Comparison of ENCODE assay signal across 8 cellular contexts in genomic region chr7:75617634-75618234, GRCh38.
DNase-seq lines count a peak whose midpoint lies in the region; ATAC-seq, FAIRE-seq and TF ChIP-seq lines count a peak whose summit lies in the region.

No MANE protein-coding gene starts in this region.

- intact Hi-C loops in dendritic cell treated with granulocyte-macrophage colony-stimulating factor and Interleukin-4, amounts not matched to agents 40 ng/mL and 50 ng/mL, for 4 days (cut with micrococcal nuclease), result loop anchor here (2.0 kb wide), 1 partner anchor 21 kb away; no protein-coding TSS in a partner anchor
- intact Hi-C loops in pancreas (cut with DNase I), result no loop called here

- ATAC-seq in GM19025 (IDR thresholded peaks at IDR 0.05; ENCODE audit: low read depth, unreplicated experiment) (peak; percentile 57), pancreas (peak in 3 of 4 donors; percentile 51 to 86 (median 83))

- H3K27ac ChIP-seq in pancreas, result peak overlapping the region in 1 of 4 donors; percentile 17

- H3K36me3 Mint-ChIP-seq in dendritic cell treated with granulocyte-macrophage colony-stimulating factor and Interleukin-4, amounts not matched to agents 40 ng/mL and 50 ng/mL, for 4 days (ENCODE audit: low read depth), result peaks cover 15% of the 10 kb centered on the region

- peak overlapping the region; percentile 67 for H3K4me3 Mint-ChIP-seq in dendritic cell treated with granulocyte-macrophage colony-stimulating factor and Interleukin-4, amounts not matched to agents 40 ng/mL and 50 ng/mL, for 4 days

- peak; percentile 15 for DNase-seq in T-helper 9 cell
- peak in 1 of 6 donors; percentile 57 for DNase-seq in pancreas
- DNase-seq in NCI-H2171 treated with DMSO at 0.1 percent for 48 hours (lab: John Stamatoyannopoulos, UW), result no peak
- DNase-seq in NCI-H2029 treated with DMSO at 0.1 percent for 48 hours (lab: John Stamatoyannopoulos, UW), result no peak
- no peak for DNase-seq in mesenteric fat pad (ENCODE audit: low spot score)
- DNase-seq in NCI-H187 treated with DMSO at 0.1 percent for 48 hours (lab: John Stamatoyannopoulos, UW), result no peak

- H3K9me3 Mint-ChIP-seq in dendritic cell treated with granulocyte-macrophage colony-stimulating factor and Interleukin-4, amounts not matched to agents 40 ng/mL and 50 ng/mL, for 4 days, result no peaks in the 10 kb centered on the region

- no peaks in the 10 kb centered on the region for H3K4me1 ChIP-seq in pancreas

- peaks cover 99% of the 10 kb centered on the region for H3K4me1 Mint-ChIP-seq in dendritic cell treated with granulocyte-macrophage colony-stimulating factor and Interleukin-4, amounts not matched to agents 40 ng/mL and 50 ng/mL, for 4 days (ENCODE audit: low read depth)

- H3K27ac Mint-ChIP-seq in dendritic cell treated with granulocyte-macrophage colony-stimulating factor and Interleukin-4, amounts not matched to agents 40 ng/mL and 50 ng/mL, for 4 days, result peak overlapping the region; percentile 91

- no peak overlapping the region for H3K4me3 ChIP-seq in pancreas

- H3K9me3 ChIP-seq in pancreas, result no peaks in the 10 kb centered on the region

- TF ChIP-seq CTCF in pancreas (IDR thresholded peaks at IDR 0.05), result no peak

- H3K27me3 ChIP-seq in pancreas, result no peaks in the 10 kb centered on the region

- H3K36me3 ChIP-seq in pancreas, result no peaks in the 10 kb centered on the region

- no peak for FAIRE-seq in pancreas (lab: Jason Lieb, UNC)

- WGBS in pancreas, 2 donors, result 83 to 85% methylated on average over 12 of the region's 12 CpGs

- no peaks in the 10 kb centered on the region for H3K27me3 Mint-ChIP-seq in dendritic cell treated with granulocyte-macrophage colony-stimulating factor and Interleukin-4, amounts not matched to agents 40 ng/mL and 50 ng/mL, for 4 days
